Comparison of ENCODE assay signal across 18 cellular contexts in the genomic region with DNA sequence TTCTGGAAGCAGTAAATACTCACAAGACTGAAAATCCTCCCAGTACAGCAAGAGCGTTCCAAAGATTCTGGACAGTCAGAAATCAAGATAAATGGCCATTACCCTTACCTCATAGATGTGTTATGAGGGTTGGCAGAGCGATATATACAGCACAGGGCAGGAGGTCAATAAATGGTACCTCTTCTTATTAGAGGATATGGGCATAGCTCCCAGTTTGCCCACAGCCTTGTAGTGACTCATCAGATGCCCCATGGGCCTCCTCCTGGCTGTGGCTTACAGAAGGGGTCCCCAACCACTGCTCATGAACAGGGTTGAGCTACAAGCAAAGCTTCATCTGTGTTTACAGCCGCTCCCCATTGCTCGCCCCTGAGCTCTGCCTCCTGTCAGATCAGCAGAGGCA. TPM values are rescaled to one million over a fixed set of nuclear protein-coding genes. Genes with fewer than 3 reads are reported as not detected.
A peak's percentile ranks its signal among the peaks of the same experiment; 100 is the strongest.
DNase-seq lines count a peak whose midpoint lies in the region; ATAC-seq and TF ChIP-seq lines count a peak whose summit lies in the region.
"Had no signal": no experiment of that assay in that cellular context is flagged by ENCODE, and none has a peak within 500 bp of the region (broad histone marks: within the 10 kb centered on the region; RNA-seq: fewer than 3 reads in every experiment).

No MANE protein-coding gene starts in this region.

- no peak overlapping the region for H3K4me3 Mint-ChIP-seq in stimulated activated naive CD8-positive, alpha-beta T cell treated with anti-CD3 and anti-CD28 coated beads, Interleukin-15, amount 100 ng/mL, for 72 hours
- H3K4me3 Mint-ChIP-seq: activated naive CD8-positive, alpha-beta T cell treated with anti-CD3 and anti-CD28 coated beads, Interleukin-2, amount 10 ng/mL, durations not matched to agents 7 days and 5 days; IgD-negative memory B cell; naive thymus-derived CD4-positive, alpha-beta T cell had no signal

- no peak overlapping the region for H3K4me3 ChIP-seq in fibroblast of the aortic adventitia (ENCODE audit: low read depth, low read length)
- H3K4me3 ChIP-seq: A549 had no signal

- H3K27me3 Mint-ChIP-seq in stimulated activated naive CD8-positive, alpha-beta T cell treated with anti-CD3 and anti-CD28 coated beads, Interleukin-15, amount 100 ng/mL, for 72 hours: peaks cover 54% of the 10 kb centered on the region
- H3K27me3 Mint-ChIP-seq: IgD-negative memory B cell had no signal

- TF ChIP-seq CTCF in fibroblast of the aortic adventitia (IDR thresholded peaks at IDR 0.05; ENCODE audit: insufficient read depth, low read length): no peak

- no peaks in the 10 kb centered on the region for H3K9me3 Mint-ChIP-seq in stimulated activated naive CD8-positive, alpha-beta T cell treated with anti-CD3 and anti-CD28 coated beads, Interleukin-15, amount 100 ng/mL, for 72 hours
- H3K9me3 Mint-ChIP-seq: activated naive CD8-positive, alpha-beta T cell treated with anti-CD3 and anti-CD28 coated beads, Interleukin-2, amount 10 ng/mL, durations not matched to agents 7 days and 5 days; IgD-negative memory B cell had no signal

- no peak overlapping the region for H3K27ac Mint-ChIP-seq in stimulated activated naive CD8-positive, alpha-beta T cell treated with anti-CD3 and anti-CD28 coated beads, Interleukin-15, amount 100 ng/mL, for 72 hours
- H3K27ac Mint-ChIP-seq: activated naive CD8-positive, alpha-beta T cell treated with anti-CD3 and anti-CD28 coated beads, Interleukin-2, amount 10 ng/mL, durations not matched to agents 7 days and 5 days; naive thymus-derived CD4-positive, alpha-beta T cell had no signal

- peaks cover 14% of the 10 kb centered on the region for H3K4me1 Mint-ChIP-seq in stimulated activated naive CD8-positive, alpha-beta T cell treated with anti-CD3 and anti-CD28 coated beads, Interleukin-15, amount 100 ng/mL, for 72 hours

- no peak for DNase-seq in stimulated activated naive CD8-positive, alpha-beta T cell treated with anti-CD3 and anti-CD28 coated beads, Interleukin-15, Interleukin-2, amounts not matched to agents 100 U/mL and 50 U/mL, for 24 hours
- DNase-seq in stimulated activated naive CD8-positive, alpha-beta T cell treated with anti-CD3 and anti-CD28 coated beads, Interleukin-15, amount 100 ng/mL, for 72 hours: no peak
- DNase-seq in fibroblast of the aortic adventitia (ENCODE audit: low read depth) (peak; percentile 62), SW480 (ENCODE audit: low spot score) (no peak), occipital lobe (lab: John Stamatoyannopoulos, UW) (no peak)
- DNase-seq: activated CD4-positive, alpha-beta T cell treated with anti-CD3 and anti-CD28 coated beads for 1 hour; activated naive CD8-positive, alpha-beta T cell treated with anti-CD3 and anti-CD28 coated beads, Interleukin-2, amount 10 ng/mL, durations not matched to agents 7 days and 5 days; activated T-cell treated with anti-CD3 and anti-CD28 coated beads for 4 hours; Calu3; naive thymus-derived CD4-positive, alpha-beta T cell; NCI-H510A; stimulated activated CD4-positive, alpha-beta T cell treated with anti-CD3 and anti-CD28 coated beads, Interleukin-2, amount 100 ng/mL, for 48 hours had no signal

- ATAC-seq in stimulated activated naive CD8-positive, alpha-beta T cell treated with anti-CD3 and anti-CD28 coated beads, Interleukin-15, Interleukin-2, amounts not matched to agents 100 U/mL and 50 U/mL, for 24 hours: peak; percentile 33
- ATAC-seq in stimulated activated naive CD8-positive, alpha-beta T cell treated with anti-CD3 and anti-CD28 coated beads, Interleukin-15, amount 100 ng/mL, for 72 hours: no peak
- ATAC-seq in SK-N-SH treated with all-trans-retinoic acid at 6 μM for 48 hours (peak; percentile 88), HG02970 (IDR thresholded peaks at IDR 0.05; ENCODE audit: low FRiP score, unreplicated experiment) (no peak), HG02678 (IDR thresholded peaks at IDR 0.05; ENCODE audit: unreplicated experiment) (no peak)
- ATAC-seq: left lobe of liver; naive thymus-derived CD4-positive, alpha-beta T cell had no signal

TF ChIP-seq in SK-N-SH treated with all-trans-retinoic acid at 6 μM for 48 hours, 23 proteins besides CTCF, POLR2A, EP300 and RAD21:
- peak; percentile 80; the same call in 1 of the 2 replicates for TF ChIP-seq CSDC2 (CRISPR knock-in tag; IDR thresholded peaks at IDR 0.05)
- TF ChIP-seq, protein P1, sequence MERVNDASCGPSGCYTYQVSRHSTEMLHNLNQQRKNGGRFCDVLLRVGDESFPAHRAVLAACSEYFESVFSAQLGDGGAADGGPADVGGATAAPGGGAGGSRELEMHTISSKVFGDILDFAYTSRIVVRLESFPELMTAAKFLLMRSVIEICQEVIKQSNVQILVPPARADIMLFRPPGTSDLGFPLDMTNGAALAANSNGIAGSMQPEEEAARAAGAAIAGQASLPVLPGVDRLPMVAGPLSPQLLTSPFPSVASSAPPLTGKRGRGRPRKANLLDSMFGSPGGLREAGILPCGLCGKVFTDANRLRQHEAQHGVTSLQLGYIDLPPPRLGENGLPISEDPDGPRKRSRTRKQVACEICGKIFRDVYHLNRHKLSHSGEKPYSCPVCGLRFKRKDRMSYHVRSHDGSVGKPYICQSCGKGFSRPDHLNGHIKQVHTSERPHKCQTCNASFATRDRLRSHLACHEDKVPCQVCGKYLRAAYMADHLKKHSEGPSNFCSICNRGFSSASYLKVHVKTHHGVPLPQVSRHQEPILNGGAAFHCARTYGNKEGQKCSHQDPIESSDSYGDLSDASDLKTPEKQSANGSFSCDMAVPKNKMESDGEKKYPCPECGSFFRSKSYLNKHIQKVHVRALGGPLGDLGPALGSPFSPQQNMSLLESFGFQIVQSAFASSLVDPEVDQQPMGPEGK (CRISPR knock-in tag; IDR thresholded peaks at IDR 0.05; ENCODE audit: borderline replicate concordance): no peak
- no peak for TF ChIP-seq BACH2 (CRISPR knock-in tag; IDR thresholded peaks at IDR 0.05; ENCODE audit: borderline replicate concordance)
- TF ChIP-seq ZC3H10 (CRISPR knock-in tag; IDR thresholded peaks at IDR 0.05): no peak
- TF ChIP-seq TOX (CRISPR knock-in tag; IDR thresholded peaks at IDR 0.05; ENCODE audit: borderline replicate concordance): no peak
- TF ChIP-seq OSR1 (CRISPR knock-in tag; IDR thresholded peaks at IDR 0.05): no peak
- TF ChIP-seq CREB5 (CRISPR knock-in tag; IDR thresholded peaks at IDR 0.05; ENCODE audit: low read depth): peak; percentile 85
- no peak for TF ChIP-seq POU6F1 (CRISPR knock-in tag; IDR thresholded peaks at IDR 0.05; ENCODE audit: borderline replicate concordance, low read depth)
- TF ChIP-seq SNAI2 (CRISPR knock-in tag; IDR thresholded peaks at IDR 0.05): no peak
- TF ChIP-seq ISL1 (CRISPR knock-in tag; IDR thresholded peaks at IDR 0.05): peak; percentile 70
- no peak for TF ChIP-seq TCF4 (CRISPR knock-in tag; IDR thresholded peaks at IDR 0.05; ENCODE audit: borderline replicate concordance)
- TF ChIP-seq ZNF565 (CRISPR knock-in tag; conservative IDR thresholded peaks at IDR 0.05; ENCODE audit: low read depth): no peak
- 0 out of 2 replicates have a peak, but pooled peaks have one; percentile 48 for TF ChIP-seq GLIS3 (CRISPR knock-in tag; IDR thresholded peaks at IDR 0.05)
- peak; percentile 72; the same call in 1 of the 2 replicates for TF ChIP-seq ZFP3 (CRISPR knock-in tag; IDR thresholded peaks at IDR 0.05)
- no peak for TF ChIP-seq ZNF8 (CRISPR knock-in tag; IDR thresholded peaks at IDR 0.05)

RNA-seq across cellular contexts. Expression of gene IFNGR2, which starts 7.3 kb away (rescaled TPM):
- total RNA-seq in fibroblast of the aortic adventitia (ENCODE audit: low replicate concordance) (10.6 and 64.2 TPM in 2 replicates), occipital lobe (57.1 TPM)

Comparison
In these comparisons a context has a peak if more than half of its experiments do, and no peak if none do; other contexts are left out.
1. ATAC-seq: peak in stimulated activated naive CD8-positive, alpha-beta T cell treated with anti-CD3 and anti-CD28 coated beads, Interleukin-15, Interleukin-2, amounts not matched to agents 100 U/mL and 50 U/mL, for 24 hours (single experiment) and SK-N-SH treated with all-trans-retinoic acid at 6 μM for 48 hours (single experiment); none in stimulated activated naive CD8-positive, alpha-beta T cell treated with anti-CD3 and anti-CD28 coated beads, Interleukin-15, amount 100 ng/mL, for 72 hours (single experiment), HG02970 (single experiment) and HG02678 (single experiment).